31 cellular contexts compared by ENCODE assay signal in the genomic region with DNA sequence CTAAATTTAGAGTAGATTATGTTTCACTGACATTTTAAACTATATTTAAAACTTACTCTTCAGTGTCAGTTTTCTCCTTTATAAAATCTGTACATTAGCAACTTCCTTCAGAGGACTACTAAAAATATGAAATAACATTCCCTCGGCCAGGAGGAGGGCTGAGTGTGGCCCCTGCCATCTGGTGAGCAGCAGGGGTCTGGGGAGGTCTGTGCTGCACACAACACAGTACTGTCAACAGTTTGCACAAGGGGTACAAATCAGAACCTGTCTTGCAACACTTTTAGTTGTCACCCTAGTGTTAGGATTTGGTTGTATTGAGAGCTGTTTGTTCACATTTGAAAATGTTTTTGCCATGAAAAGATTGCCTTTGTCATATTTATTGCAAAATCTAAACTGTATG. TPM values are rescaled to one million over a fixed set of nuclear protein-coding genes. Genes with fewer than 3 reads are reported as not detected.
"Had no signal": no experiment of that assay in that cellular context is flagged by ENCODE, and none has a peak within 500 bp of the region (broad histone marks: within the 10 kb centered on the region; RNA-seq: fewer than 3 reads in every experiment).

No MANE protein-coding gene starts in this region.

- H3K9me3 ChIP-seq: gastroesophageal sphincter, right atrium auricular region, stomach, thyroid gland, upper lobe of right lung had no signal

- H3K27me3 Mint-ChIP-seq: activated naive CD4-positive, alpha-beta T cell treated with anti-CD3 and anti-CD28 coated beads, Interleukin-2, amount 10 ng/mL, durations not matched to agents 7 days and 5 days; effector memory CD8-positive, alpha-beta T cell; naive B cell; stimulated activated naive B cell treated with anti-CD40 and anti-IgM and Interleukin-4, amounts not matched to agents 10 μg/mL and 1 μg/mL and 100 μg/mL, for 72 hours had no signal

- H3K27ac Mint-ChIP-seq: activated naive CD4-positive, alpha-beta T cell treated with anti-CD3 and anti-CD28 coated beads, Interleukin-2, amount 10 ng/mL, durations not matched to agents 7 days and 5 days; mesothelial cell of epicardium; stimulated activated naive B cell treated with anti-CD40 and anti-IgM and Interleukin-4, amounts not matched to agents 10 μg/mL and 1 μg/mL and 100 μg/mL, for 72 hours had no signal

- H3K27ac ChIP-seq: gastroesophageal sphincter, parathyroid adenoma, right atrium auricular region, stomach, thyroid gland, upper lobe of right lung had no signal

- H3K4me3 Mint-ChIP-seq: activated naive CD4-positive, alpha-beta T cell treated with anti-CD3 and anti-CD28 coated beads, Interleukin-2, amount 10 ng/mL, durations not matched to agents 7 days and 5 days; effector memory CD8-positive, alpha-beta T cell; immature natural killer cell; mesothelial cell of epicardium; naive B cell; stimulated activated naive B cell treated with anti-CD40 and anti-IgM and Interleukin-4, amounts not matched to agents 10 μg/mL and 1 μg/mL and 100 μg/mL, for 72 hours had no signal

- H3K4me1 ChIP-seq: gastroesophageal sphincter, parathyroid adenoma, upper lobe of right lung had no signal

- H3K4me3 ChIP-seq: gastroesophageal sphincter, right atrium auricular region, smooth muscle cell, stomach, thyroid gland, upper lobe of right lung had no signal

- DNase-seq: activated CD4-positive, alpha-beta T cell treated with anti-CD3 and anti-CD28 coated beads for 4 hours; activated CD4-positive, alpha-beta T cell treated with anti-CD3 and anti-CD28 coated beads, Interleukin-2, amount 50 U/mL, for 48 hours; activated CD8-positive, alpha-beta memory T cell treated with anti-CD3 and anti-CD28 coated beads for 24 hours; activated gamma-delta T cell; activated naive CD4-positive, alpha-beta T cell treated with anti-CD3 and anti-CD28 coated beads, Interleukin-2, amount 10 ng/mL, durations not matched to agents 7 days and 5 days; anterior cingulate cortex; cortex of kidney; effector memory CD8-positive, alpha-beta T cell; erythroblast; head of caudate nucleus; hippocampal formation; immature natural killer cell; naive B cell; nucleus accumbens; stimulated activated CD4-positive, alpha-beta T cell treated with anti-CD3 and anti-CD28 coated beads, Interleukin-1b, Interleukin-23, amount 100 ng/mL, for 48 hours; stimulated activated CD4-positive, alpha-beta T cell treated with anti-CD3 and anti-CD28 coated beads, Interleukin-4, amount 100 ng/mL, for 4 hours; stimulated activated CD8-positive, alpha-beta memory T cell treated with anti-CD3 and anti-CD28 coated beads, Interleukin-4, amount 100 ng/mL, for 48 hours; stimulated activated naive B cell treated with anti-CD40 and anti-IgM and Interleukin-4, amounts not matched to agents 10 μg/mL and 1 μg/mL and 100 μg/mL, for 72 hours; stomach; thyroid gland; upper lobe of right lung had no signal

- H3K27me3 ChIP-seq: gastroesophageal sphincter, right atrium auricular region, stomach, thyroid gland, upper lobe of right lung had no signal

- H3K4me1 Mint-ChIP-seq: mesothelial cell of epicardium; naive B cell; stimulated activated naive B cell treated with anti-CD40 and anti-IgM and Interleukin-4, amounts not matched to agents 10 μg/mL and 1 μg/mL and 100 μg/mL, for 72 hours had no signal

- H3K9me3 Mint-ChIP-seq: activated naive CD4-positive, alpha-beta T cell treated with anti-CD3 and anti-CD28 coated beads, Interleukin-2, amount 10 ng/mL, durations not matched to agents 7 days and 5 days; effector memory CD8-positive, alpha-beta T cell; immature natural killer cell; mesothelial cell of epicardium; naive B cell; stimulated activated naive B cell treated with anti-CD40 and anti-IgM and Interleukin-4, amounts not matched to agents 10 μg/mL and 1 μg/mL and 100 μg/mL, for 72 hours had no signal

RNA-seq across cellular contexts. Expression of a gene that starts 49.1 kb away (rescaled TPM):
- total RNA-seq: bronchial epithelial cell; kidney epithelial cell; lower leg skin; mesothelial cell of epicardium; pulmonary artery endothelial cell; right atrium auricular region; smooth muscle cell; stomach; T-helper 1 cell treated with Interleukin-12 subunit alpha and Interleukin-12 subunit beta and Interleukin-4 antibody, amounts not matched to agents 30 ng/mL and 1 ng/mL, for 36 hours; thyroid gland; upper lobe of right lung had no signal
